Comparison of ENCODE assay signal across 1 cellular context in genomic region chr2:230798769-230799399, GRCh38.
TF ChIP-seq lines count a peak whose summit lies in the region.

No MANE protein-coding gene starts in this region.

TF ChIP-seq in H1, 55 proteins besides CTCF, POLR2A, EP300 and RAD21 (continued from another document):
- TF ChIP-seq FOSL1 (IDR thresholded peaks at IDR 0.05; ENCODE audit: insufficient read depth, low read depth, low read length) (no peak), GABPA (IDR thresholded peaks at IDR 0.05; ENCODE audit: borderline replicate concordance, insufficient read depth, low read length) (no peak), RXRA (IDR thresholded peaks at IDR 0.05; ENCODE audit: insufficient read depth, low read depth, low read length) (no peak), CREB1 (IDR thresholded peaks at IDR 0.05) (no peak), HDAC2 (IDR thresholded peaks at IDR 0.05; ENCODE audit: borderline replicate concordance in 1 of 2, low read depth in 2 of 2, low read length in 2 of 2) (no peak), KDM1A (IDR thresholded peaks at IDR 0.05; ENCODE audit: borderline replicate concordance, low read length) (no peak), RBBP5 (IDR thresholded peaks at IDR 0.05; ENCODE audit: borderline replicate concordance, low read depth, low read length) (no peak), NANOG (IDR thresholded peaks at IDR 0.05; ENCODE audit: insufficient read depth, low read depth, low read length, poor library complexity, severe bottlenecking) (no peak), ATF3 (IDR thresholded peaks at IDR 0.05; ENCODE audit: insufficient read depth, low read depth, low read length) (no peak), TAF7 (optimal IDR thresholded peaks at IDR 0.05; ENCODE audit: borderline replicate concordance, low read depth, low read length) (no peak), BCL11A (IDR thresholded peaks at IDR 0.05; ENCODE audit: low read depth in 2 of 2, low read length in 2 of 2) (no peak), EZH2 (IDR thresholded peaks at IDR 0.05; ENCODE audit: low read depth, low read length, severe bottlenecking) (no peak), CHD1 (IDR thresholded peaks at IDR 0.05; ENCODE audit: low read depth, low read length) (no peak), POLR2AphosphoS5 (IDR thresholded peaks at IDR 0.05; ENCODE audit: low read depth, low read length) (no peak), SIX5 (IDR thresholded peaks at IDR 0.05; ENCODE audit: low read depth, low read length) (no peak)
